Comparison of ENCODE assay signal across 1 cellular context in the genomic region with DNA sequence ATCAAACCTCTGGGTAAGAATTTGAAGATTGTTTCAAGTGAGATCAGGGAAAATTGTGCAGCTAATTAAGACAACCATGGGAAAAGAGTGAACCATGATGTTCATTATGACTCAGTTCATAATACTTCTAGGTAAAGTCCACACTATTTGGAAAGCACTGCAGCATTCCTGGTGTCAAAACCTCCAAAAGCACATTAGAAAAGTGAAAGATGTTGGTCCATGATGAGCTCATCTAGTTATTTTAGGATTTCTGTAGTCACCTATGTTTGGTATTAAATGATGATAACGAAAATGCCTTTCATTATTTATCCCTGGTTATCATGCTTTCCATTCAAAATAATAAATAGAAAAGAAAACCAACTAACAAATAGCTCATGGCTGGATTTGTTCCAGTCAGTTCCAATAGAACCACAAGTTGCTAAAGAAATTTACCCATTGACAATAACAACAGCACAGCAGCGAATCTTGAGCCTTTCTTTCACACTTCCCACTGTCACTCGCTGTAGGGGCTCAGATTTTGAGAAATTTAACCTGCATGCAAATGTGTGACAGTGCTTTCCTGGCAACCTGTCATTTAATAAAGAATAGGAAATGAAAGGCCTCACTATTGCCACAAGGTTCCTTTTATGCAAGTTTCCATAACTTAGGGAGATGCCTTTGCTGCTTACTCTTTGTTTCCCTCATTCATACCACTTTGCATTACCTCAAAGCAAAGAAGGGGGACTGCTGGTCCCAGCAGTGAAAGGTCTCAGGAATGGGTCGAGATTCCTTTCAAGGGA.
A peak's percentile ranks its signal among the peaks of the same experiment; 100 is the strongest.
TF ChIP-seq lines count a peak whose summit lies in the region.

No MANE protein-coding gene starts in this region.

TF ChIP-seq in GM12878, 131 proteins besides CTCF, POLR2A, EP300 and RAD21:
- TF ChIP-seq, protein P1, sequence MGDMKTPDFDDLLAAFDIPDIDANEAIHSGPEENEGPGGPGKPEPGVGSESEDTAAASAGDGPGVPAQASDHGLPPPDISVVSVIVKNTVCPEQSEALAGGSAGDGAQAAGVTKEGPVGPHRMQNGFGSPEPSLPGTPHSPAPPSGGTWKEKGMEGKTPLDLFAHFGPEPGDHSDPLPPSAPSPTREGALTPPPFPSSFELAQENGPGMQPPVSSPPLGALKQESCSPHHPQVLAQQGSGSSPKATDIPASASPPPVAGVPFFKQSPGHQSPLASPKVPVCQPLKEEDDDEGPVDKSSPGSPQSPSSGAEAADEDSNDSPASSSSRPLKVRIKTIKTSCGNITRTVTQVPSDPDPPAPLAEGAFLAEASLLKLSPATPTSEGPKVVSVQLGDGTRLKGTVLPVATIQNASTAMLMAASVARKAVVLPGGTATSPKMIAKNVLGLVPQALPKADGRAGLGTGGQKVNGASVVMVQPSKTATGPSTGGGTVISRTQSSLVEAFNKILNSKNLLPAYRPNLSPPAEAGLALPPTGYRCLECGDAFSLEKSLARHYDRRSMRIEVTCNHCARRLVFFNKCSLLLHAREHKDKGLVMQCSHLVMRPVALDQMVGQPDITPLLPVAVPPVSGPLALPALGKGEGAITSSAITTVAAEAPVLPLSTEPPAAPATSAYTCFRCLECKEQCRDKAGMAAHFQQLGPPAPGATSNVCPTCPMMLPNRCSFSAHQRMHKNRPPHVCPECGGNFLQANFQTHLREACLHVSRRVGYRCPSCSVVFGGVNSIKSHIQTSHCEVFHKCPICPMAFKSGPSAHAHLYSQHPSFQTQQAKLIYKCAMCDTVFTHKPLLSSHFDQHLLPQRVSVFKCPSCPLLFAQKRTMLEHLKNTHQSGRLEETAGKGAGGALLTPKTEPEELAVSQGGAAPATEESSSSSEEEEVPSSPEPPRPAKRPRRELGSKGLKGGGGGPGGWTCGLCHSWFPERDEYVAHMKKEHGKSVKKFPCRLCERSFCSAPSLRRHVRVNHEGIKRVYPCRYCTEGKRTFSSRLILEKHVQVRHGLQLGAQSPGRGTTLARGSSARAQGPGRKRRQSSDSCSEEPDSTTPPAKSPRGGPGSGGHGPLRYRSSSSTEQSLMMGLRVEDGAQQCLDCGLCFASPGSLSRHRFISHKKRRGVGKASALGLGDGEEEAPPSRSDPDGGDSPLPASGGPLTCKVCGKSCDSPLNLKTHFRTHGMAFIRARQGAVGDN (IDR thresholded peaks at IDR 0.05), result no peak
- TF ChIP-seq CBX3 (IDR thresholded peaks at IDR 0.05; ENCODE audit: borderline replicate concordance, low read depth), result no peak
- TF ChIP-seq, protein P2, sequence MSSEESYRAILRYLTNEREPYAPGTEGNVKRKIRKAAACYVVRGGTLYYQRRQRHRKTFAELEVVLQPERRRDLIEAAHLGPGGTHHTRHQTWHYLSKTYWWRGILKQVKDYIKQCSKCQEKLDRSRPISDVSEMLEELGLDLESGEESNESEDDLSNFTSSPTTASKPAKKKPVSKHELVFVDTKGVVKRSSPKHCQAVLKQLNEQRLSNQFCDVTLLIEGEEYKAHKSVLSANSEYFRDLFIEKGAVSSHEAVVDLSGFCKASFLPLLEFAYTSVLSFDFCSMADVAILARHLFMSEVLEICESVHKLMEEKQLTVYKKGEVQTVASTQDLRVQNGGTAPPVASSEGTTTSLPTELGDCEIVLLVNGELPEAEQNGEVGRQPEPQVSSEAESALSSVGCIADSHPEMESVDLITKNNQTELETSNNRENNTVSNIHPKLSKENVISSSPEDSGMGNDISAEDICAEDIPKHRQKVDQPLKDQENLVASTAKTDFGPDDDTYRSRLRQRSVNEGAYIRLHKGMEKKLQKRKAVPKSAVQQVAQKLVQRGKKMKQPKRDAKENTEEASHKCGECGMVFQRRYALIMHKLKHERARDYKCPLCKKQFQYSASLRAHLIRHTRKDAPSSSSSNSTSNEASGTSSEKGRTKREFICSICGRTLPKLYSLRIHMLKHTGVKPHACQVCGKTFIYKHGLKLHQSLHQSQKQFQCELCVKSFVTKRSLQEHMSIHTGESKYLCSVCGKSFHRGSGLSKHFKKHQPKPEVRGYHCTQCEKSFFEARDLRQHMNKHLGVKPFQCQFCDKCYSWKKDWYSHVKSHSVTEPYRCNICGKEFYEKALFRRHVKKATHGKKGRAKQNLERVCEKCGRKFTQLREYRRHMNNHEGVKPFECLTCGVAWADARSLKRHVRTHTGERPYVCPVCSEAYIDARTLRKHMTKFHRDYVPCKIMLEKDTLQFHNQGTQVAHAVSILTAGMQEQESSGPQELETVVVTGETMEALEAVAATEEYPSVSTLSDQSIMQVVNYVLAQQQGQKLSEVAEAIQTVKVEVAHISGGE (CRISPR knock-in tag; IDR thresholded peaks at IDR 0.05), result no peak
- peak in 1 of 2 experiments; percentile 26; a peak in 1 of 4 replicates for TF ChIP-seq IKZF2 (IDR thresholded peaks at IDR 0.05)
- no peak for TF ChIP-seq PAX5 (IDR thresholded peaks at IDR 0.05; ENCODE audit: borderline replicate concordance, low read depth, low read length)
- TF ChIP-seq MEF2A (IDR thresholded peaks at IDR 0.05; ENCODE audit: insufficient read depth, low read depth, low read length), result 0 out of 2 replicates have a peak, but pooled peaks have one; percentile 19
- TF ChIP-seq, protein P3, sequence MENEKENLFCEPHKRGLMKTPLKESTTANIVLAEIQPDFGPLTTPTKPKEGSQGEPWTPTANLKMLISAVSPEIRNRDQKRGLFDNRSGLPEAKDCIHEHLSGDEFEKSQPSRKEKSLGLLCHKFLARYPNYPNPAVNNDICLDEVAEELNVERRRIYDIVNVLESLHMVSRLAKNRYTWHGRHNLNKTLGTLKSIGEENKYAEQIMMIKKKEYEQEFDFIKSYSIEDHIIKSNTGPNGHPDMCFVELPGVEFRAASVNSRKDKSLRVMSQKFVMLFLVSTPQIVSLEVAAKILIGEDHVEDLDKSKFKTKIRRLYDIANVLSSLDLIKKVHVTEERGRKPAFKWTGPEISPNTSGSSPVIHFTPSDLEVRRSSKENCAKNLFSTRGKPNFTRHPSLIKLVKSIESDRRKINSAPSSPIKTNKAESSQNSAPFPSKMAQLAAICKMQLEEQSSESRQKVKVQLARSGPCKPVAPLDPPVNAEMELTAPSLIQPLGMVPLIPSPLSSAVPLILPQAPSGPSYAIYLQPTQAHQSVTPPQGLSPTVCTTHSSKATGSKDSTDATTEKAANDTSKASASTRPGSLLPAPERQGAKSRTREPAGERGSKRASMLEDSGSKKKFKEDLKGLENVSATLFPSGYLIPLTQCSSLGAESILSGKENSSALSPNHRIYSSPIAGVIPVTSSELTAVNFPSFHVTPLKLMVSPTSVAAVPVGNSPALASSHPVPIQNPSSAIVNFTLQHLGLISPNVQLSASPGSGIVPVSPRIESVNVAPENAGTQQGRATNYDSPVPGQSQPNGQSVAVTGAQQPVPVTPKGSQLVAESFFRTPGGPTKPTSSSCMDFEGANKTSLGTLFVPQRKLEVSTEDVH (IDR thresholded peaks at IDR 0.05; ENCODE audit: low read depth, partially characterized antibody), result no peak
- TF ChIP-seq SIN3A (IDR thresholded peaks at IDR 0.05; ENCODE audit: low read depth, low read length), result no peak
- no peak for TF ChIP-seq SREBF2 (IDR thresholded peaks at IDR 0.05; ENCODE audit: low read length)
- TF ChIP-seq STAT1 (conservative IDR thresholded peaks at IDR 0.05), result no peak
TF ChIP-seq in GM12878: peak in this region for 2.
